In genomic region chr1:22150923-22151322, GRCh38 we compare ENCODE assay signal across 23 cellular contexts. TPM values are rescaled to one million over a fixed set of nuclear protein-coding genes. Genes with fewer than 3 reads are reported as not detected.
"Had no signal": no experiment of that assay in that cellular context is flagged by ENCODE, and none has a peak within 500 bp of the region (broad histone marks: within the 10 kb centered on the region; RNA-seq: fewer than 3 reads in every experiment).

No MANE protein-coding gene starts in this region.

- H3K36me3 ChIP-seq: esophagus squamous epithelium, gastrocnemius medialis, heart right ventricle, left lung, lower lobe of right lung had no signal

- H3K27ac ChIP-seq: coronary artery, dorsolateral prefrontal cortex, epithelial cell of prostate, esophagus squamous epithelium, gastrocnemius medialis, heart right ventricle, left lung, lower lobe of right lung had no signal

- DNase-seq: dermis blood vessel endothelial cell; dorsolateral prefrontal cortex; effector CD4-positive, alpha-beta T cell; effector memory CD4-positive, alpha-beta T cell; erythroblast; esophagus squamous epithelium; foreskin fibroblast; foreskin melanocyte; gastrocnemius medialis; glutamatergic neuron; head of caudate nucleus; heart right ventricle; hippocampal formation; left cardiac atrium; left lung; left ventricle myocardium superior; lower lobe of right lung; mesendoderm; midbrain had no signal

- ATAC-seq: esophagus mucosa, gastrocnemius medialis, heart right ventricle, left cardiac atrium, left lung, left ventricle myocardium superior, lower lobe of right lung had no signal

- H3K9me3 ChIP-seq: esophagus squamous epithelium, gastrocnemius medialis, heart right ventricle, left lung, lower lobe of right lung had no signal

- H3K4me1 ChIP-seq: esophagus squamous epithelium, gastrocnemius medialis, heart right ventricle, left lung, lower lobe of right lung had no signal

- H3K4me3 ChIP-seq: coronary artery, dorsolateral prefrontal cortex, esophagus squamous epithelium, gastrocnemius medialis, heart right ventricle, left lung, lower lobe of right lung had no signal

RNA-seq across cellular contexts. Expression of gene WNT4, which starts 8.0 kb away (rescaled TPM):
- total RNA-seq: mononuclear cell had no signal
